In genomic region chr9:130414081-130414731, GRCh38 we compare ENCODE assay signal across 17 cellular contexts.
"Had no signal": no experiment of that assay in that cellular context is flagged by ENCODE, and none has a peak within 500 bp of the region (broad histone marks: within the 10 kb centered on the region; RNA-seq: fewer than 3 reads in every experiment).

No MANE protein-coding gene starts in this region.

- H3K27ac Mint-ChIP-seq: activated CD4-positive, alpha-beta memory T cell treated with anti-CD3 and anti-CD28 coated beads, Interleukin-2, amount 10 ng/mL, durations not matched to agents 7 days and 5 days; activated naive CD4-positive, alpha-beta T cell treated with anti-CD3 and anti-CD28 coated beads, Interleukin-2, amount 10 ng/mL, durations not matched to agents 7 days and 5 days; activated T-cell treated with anti-CD3 and anti-CD28 coated beads, Interleukin-2, amount 50 U/mL, for 24 hours; naive B cell; WTC11 had no signal

- H3K79me2 ChIP-seq: parathyroid adenoma had no signal

- DNase-seq: activated CD4-positive, alpha-beta memory T cell treated with anti-CD3 and anti-CD28 coated beads, Interleukin-2, amount 10 ng/mL, durations not matched to agents 7 days and 5 days; activated CD4-positive, alpha-beta T cell treated with anti-CD3 and anti-CD28 coated beads for 4 hours; activated naive CD4-positive, alpha-beta T cell treated with anti-CD3 and anti-CD28 coated beads, Interleukin-2, amount 10 ng/mL, durations not matched to agents 7 days and 5 days; activated T-cell treated with anti-CD3 and anti-CD28 coated beads, Interleukin-2, amount 50 U/mL, for 24 hours; adrenal gland; erythroblast; gastrocnemius medialis; heart right ventricle; midbrain; naive B cell; stimulated activated CD4-positive, alpha-beta T cell treated with anti-CD3 and anti-CD28 coated beads, Interleukin-2, amount 100 ng/mL, for 48 hours; stimulated activated naive CD4-positive, alpha-beta T cell; tibial artery had no signal

- H3K36me3 ChIP-seq: adrenal gland, gastrocnemius medialis, neutrophil, tibial artery, vagina had no signal

- H3K4me1 ChIP-seq: adrenal gland, gastrocnemius medialis, heart right ventricle, parathyroid adenoma, tibial artery had no signal

- ATAC-seq: gastrocnemius medialis, heart right ventricle, WTC11 had no signal

- H3K4me3 Mint-ChIP-seq: activated CD4-positive, alpha-beta memory T cell treated with anti-CD3 and anti-CD28 coated beads, Interleukin-2, amount 10 ng/mL, durations not matched to agents 7 days and 5 days; activated naive CD4-positive, alpha-beta T cell treated with anti-CD3 and anti-CD28 coated beads, Interleukin-2, amount 10 ng/mL, durations not matched to agents 7 days and 5 days; activated T-cell treated with anti-CD3 and anti-CD28 coated beads, Interleukin-2, amount 50 U/mL, for 24 hours; WTC11 had no signal

- H3K27me3 ChIP-seq: adrenal gland, gastrocnemius medialis, heart right ventricle, neutrophil, vagina had no signal

- H2AFZ ChIP-seq: parathyroid adenoma had no signal

- H3K9me3 Mint-ChIP-seq: activated CD4-positive, alpha-beta memory T cell treated with anti-CD3 and anti-CD28 coated beads, Interleukin-2, amount 10 ng/mL, durations not matched to agents 7 days and 5 days; activated naive CD4-positive, alpha-beta T cell treated with anti-CD3 and anti-CD28 coated beads, Interleukin-2, amount 10 ng/mL, durations not matched to agents 7 days and 5 days; activated T-cell treated with anti-CD3 and anti-CD28 coated beads, Interleukin-2, amount 50 U/mL, for 24 hours had no signal

- H3K27ac ChIP-seq: adrenal gland, gastrocnemius medialis, heart right ventricle, neutrophil, parathyroid adenoma, tibial artery, vagina had no signal

- H3K4me3 ChIP-seq: adrenal gland, gastrocnemius medialis, heart right ventricle, tibial artery, vagina had no signal

- H3K9me3 ChIP-seq: adrenal gland, gastrocnemius medialis, heart right ventricle, neutrophil, tibial artery, vagina had no signal

- H3K36me3 Mint-ChIP-seq: activated naive CD4-positive, alpha-beta T cell treated with anti-CD3 and anti-CD28 coated beads, Interleukin-2, amount 10 ng/mL, durations not matched to agents 7 days and 5 days; naive B cell had no signal

- H3K4me1 Mint-ChIP-seq: activated CD4-positive, alpha-beta memory T cell treated with anti-CD3 and anti-CD28 coated beads, Interleukin-2, amount 10 ng/mL, durations not matched to agents 7 days and 5 days; activated naive CD4-positive, alpha-beta T cell treated with anti-CD3 and anti-CD28 coated beads, Interleukin-2, amount 10 ng/mL, durations not matched to agents 7 days and 5 days; naive B cell; WTC11 had no signal

- H3K9ac ChIP-seq: parathyroid adenoma had no signal
